8 cellular contexts compared by ENCODE assay signal in the genomic region with DNA sequence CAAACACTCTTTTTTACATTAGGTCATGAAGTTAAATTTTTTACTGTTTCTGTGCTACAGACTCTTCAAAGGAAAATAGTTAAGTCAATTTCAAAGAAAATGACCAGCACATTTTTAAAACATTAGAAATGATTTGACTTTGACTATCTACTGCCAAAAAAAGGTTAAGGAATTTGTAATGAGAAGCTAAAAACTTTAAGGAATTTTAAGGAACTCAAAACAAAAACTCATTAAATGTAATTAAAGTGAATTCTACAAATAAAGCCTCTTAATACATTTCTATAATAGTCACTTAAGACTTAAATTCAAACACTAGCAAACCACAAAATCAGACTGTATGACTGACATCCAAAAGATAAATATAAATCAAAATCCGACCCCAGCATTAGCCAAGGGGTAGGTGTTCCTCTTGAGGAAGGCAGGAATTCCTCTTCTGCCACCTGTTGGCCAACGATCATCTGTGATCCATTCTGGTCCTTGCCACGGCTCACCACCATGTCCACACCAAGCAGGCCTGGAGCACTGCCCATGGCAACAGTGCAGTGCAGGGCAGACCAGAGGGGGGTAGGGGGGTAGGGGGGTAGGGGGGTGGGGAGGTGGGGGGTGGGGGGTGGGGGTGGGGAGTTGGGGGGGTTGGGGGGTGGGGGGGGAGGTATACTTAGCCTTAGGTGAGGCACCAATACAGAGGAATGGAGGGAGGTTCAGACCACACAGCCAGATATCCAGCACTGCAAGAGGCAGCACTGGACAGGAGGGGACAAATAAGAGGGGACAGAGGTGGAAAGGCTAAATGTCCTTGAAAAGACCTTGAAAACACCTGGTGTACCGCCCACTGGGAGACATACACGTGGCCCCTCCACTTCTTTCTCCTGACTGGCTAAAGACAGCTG. TPM values are rescaled to one million over a fixed set of nuclear protein-coding genes. Genes with fewer than 3 reads are reported as not detected.
DNase-seq lines count a peak whose midpoint lies in the region; ATAC-seq and TF ChIP-seq lines count a peak whose summit lies in the region.
"Had no signal": no experiment of that assay in that cellular context is flagged by ENCODE, and none has a peak within 500 bp of the region (broad histone marks: within the 10 kb centered on the region; RNA-seq: fewer than 3 reads in every experiment).

No MANE protein-coding gene starts in this region.

- WGBS in psoas muscle, 3 donors: 42 to 50% (median 48%) methylated on average over 5 of the region's 5 CpGs

- H3K9me3 ChIP-seq in psoas muscle: no peaks in the 10 kb centered on the region
- H3K9me3 ChIP-seq: heart right ventricle had no signal

- H3K27ac Mint-ChIP-seq in activated naive CD4-positive, alpha-beta T cell treated with anti-CD3 and anti-CD28 coated beads, Interleukin-2, amount 10 ng/mL, durations not matched to agents 7 days and 5 days: no peak overlapping the region

- no peaks in the 10 kb centered on the region for H3K4me1 Mint-ChIP-seq in activated naive CD4-positive, alpha-beta T cell treated with anti-CD3 and anti-CD28 coated beads, Interleukin-2, amount 10 ng/mL, durations not matched to agents 7 days and 5 days

- no peak overlapping the region for H3K4me3 Mint-ChIP-seq in activated naive CD4-positive, alpha-beta T cell treated with anti-CD3 and anti-CD28 coated beads, Interleukin-2, amount 10 ng/mL, durations not matched to agents 7 days and 5 days

- no peaks in the 10 kb centered on the region for H3K36me3 Mint-ChIP-seq in activated naive CD4-positive, alpha-beta T cell treated with anti-CD3 and anti-CD28 coated beads, Interleukin-2, amount 10 ng/mL, durations not matched to agents 7 days and 5 days

- H3K27ac ChIP-seq in psoas muscle: peak overlapping the region; percentile 64

- no peak overlapping the region for H3K4me3 ChIP-seq in LNCaP clone FGC (ENCODE audit: low read depth, low read length)
- no peak overlapping the region for H3K4me3 ChIP-seq in choroid plexus epithelial cell (ENCODE audit: low read depth, low read length)
- peak overlapping the region; percentile 73 for H3K4me3 ChIP-seq in psoas muscle

- H3K27me3 Mint-ChIP-seq in activated naive CD4-positive, alpha-beta T cell treated with anti-CD3 and anti-CD28 coated beads, Interleukin-2, amount 10 ng/mL, durations not matched to agents 7 days and 5 days: no peaks in the 10 kb centered on the region

- no peaks in the 10 kb centered on the region for H3K9me3 Mint-ChIP-seq in activated naive CD4-positive, alpha-beta T cell treated with anti-CD3 and anti-CD28 coated beads, Interleukin-2, amount 10 ng/mL, durations not matched to agents 7 days and 5 days

- TF ChIP-seq CTCF in GM10266 (IDR thresholded peaks at IDR 0.05; ENCODE audit: control insufficient read depth, insufficient read depth, low read depth, missing control alignments) (peak; percentile 39), LNCaP clone FGC (IDR thresholded peaks at IDR 0.05; ENCODE audit: control insufficient read depth, extremely low read depth, insufficient read depth) (peak; percentile 53), choroid plexus epithelial cell (conservative IDR thresholded peaks at IDR 0.05; ENCODE audit: low read depth, low read length) (peak; percentile 58), psoas muscle (IDR thresholded peaks at IDR 0.05) (no peak)

- no peaks in the 10 kb centered on the region for H3K36me3 ChIP-seq in psoas muscle (ENCODE audit: insufficient read depth in 1 of 2, low read depth in 1 of 2)

- intact Hi-C loops in psoas muscle (cut with DNase I): loop anchor here (5.0 kb wide), 3 partner anchors 92 to 702 kb away; no protein-coding TSS in a partner anchor

- H3K27me3 ChIP-seq in psoas muscle (ENCODE audit: insufficient read depth in 3 of 3, low read length in 2 of 3): no peaks in the 10 kb centered on the region
- H3K27me3 ChIP-seq: heart right ventricle had no signal

- CTCF ChIA-PET in activated naive CD4-positive, alpha-beta T cell treated with anti-CD3 and anti-CD28 coated beads, Interleukin-2, amount 10 ng/mL, durations not matched to agents 7 days and 5 days (lab: Charles Lee): no interaction called here

- ATAC-seq in psoas muscle: peak in 2 of 4 donors; percentile 33 to 35
- no peak for ATAC-seq in HG03139 (IDR thresholded peaks at IDR 0.05; ENCODE audit: unreplicated experiment)

- DNase-seq in GM10266 (ENCODE audit: extremely low spot score): peak; percentile 7
- DNase-seq in LNCaP clone FGC (ENCODE audit: low read depth): peak; percentile 7
- DNase-seq in choroid plexus epithelial cell (ENCODE audit: low read depth): peak; percentile 53
- DNase-seq in psoas muscle: peak; percentile 55 to 77
- DNase-seq in T1000 (lab: John Stamatoyannopoulos, UW): no peak
- DNase-seq in activated naive CD4-positive, alpha-beta T cell treated with anti-CD3 and anti-CD28 coated beads, Interleukin-2, amount 10 ng/mL, durations not matched to agents 7 days and 5 days: no peak
- DNase-seq: heart right ventricle had no signal

- H3K4me1 ChIP-seq in psoas muscle: peaks cover 2% of the 10 kb centered on the region

RNA-seq across cellular contexts. Expression of a gene that starts 2.1 kb away (rescaled TPM):
- total RNA-seq in psoas muscle: 10 to 100 TPM; 57.7 to 79.2 (median 70.0) TPM
- polyA plus RNA-seq in psoas muscle: 10 to 100 TPM in 1 of 3 donors, under 1 TPM in 2; 0.04 to 21.3 (median 0.07) TPM

Comparison
In these comparisons a context has a peak if more than half of its experiments do, and no peak if none do; other contexts are left out.
1. DNase-seq: peak in GM10266 (single experiment), LNCaP clone FGC (single experiment), choroid plexus epithelial cell (single experiment) and psoas muscle (2 of 2); none in T1000 (single experiment) and activated naive CD4-positive, alpha-beta T cell treated with anti-CD3 and anti-CD28 coated beads, Interleukin-2, amount 10 ng/mL, durations not matched to agents 7 days and 5 days (single experiment).